Comparison of ENCODE assay signal across 15 cellular contexts in the genomic region with DNA sequence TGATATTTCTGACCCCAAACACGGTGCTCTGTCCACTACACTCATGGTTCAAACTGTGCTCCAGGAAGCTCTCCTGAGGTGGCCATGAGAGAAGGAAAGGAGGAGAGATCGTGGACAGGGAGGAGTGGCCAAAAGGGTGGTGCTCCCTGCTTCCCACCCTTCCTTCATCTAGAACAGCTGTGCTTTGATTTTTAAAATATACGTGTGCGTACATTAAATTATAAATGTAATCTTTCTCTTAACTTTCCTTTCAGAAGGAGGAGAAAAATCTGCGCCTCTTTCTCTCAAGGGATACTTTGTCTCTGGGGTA. TPM values are rescaled to one million over a fixed set of nuclear protein-coding genes. Genes with fewer than 3 reads are reported as not detected.
DNase-seq lines count a peak whose midpoint lies in the region; ATAC-seq and TF ChIP-seq lines count a peak whose summit lies in the region.
"Had no signal": no experiment of that assay in that cellular context is flagged by ENCODE, and none has a peak within 500 bp of the region (broad histone marks: within the 10 kb centered on the region; RNA-seq: fewer than 3 reads in every experiment).

No MANE protein-coding gene starts in this region.

- no peak overlapping the region for H3K4me2 ChIP-seq in KMS-11
- H3K4me2 ChIP-seq in neural progenitor cell = peak overlapping the region; percentile 60
- no peak overlapping the region for H3K4me2 ChIP-seq in PC-9

- intact Hi-C loops in esophagus muscularis mucosa (cut with DNase I) = no loop called here
- intact Hi-C loops in PC-9 (cut with micrococcal nuclease; ENCODE audit: unreplicated experiment) = loop anchor here (5.0 kb wide), 1 partner anchor 75 kb away; no protein-coding TSS in a partner anchor
- intact Hi-C loops in psoas muscle (cut with DNase I) = loop anchor here in 1 of 2 donors (5.0 kb wide), 1 partner anchor 75 kb away; no protein-coding TSS in a partner anchor

- H3K9me2 ChIP-seq in PC-9 (ENCODE audit: insufficient read depth) = no peaks in the 10 kb centered on the region

- POLR2A ChIA-PET in PC-9 (lab: Charles Lee; ENCODE audit: unreplicated experiment) = no interaction called here

- no peaks in the 10 kb centered on the region for H3K79me2 ChIP-seq in KMS-11 (ENCODE audit: insufficient read depth, low read depth)
- no peaks in the 10 kb centered on the region for H3K79me2 ChIP-seq in neural progenitor cell (ENCODE audit: low read depth)
- H3K79me2 ChIP-seq in PC-9 (ENCODE audit: low read depth) = no peaks in the 10 kb centered on the region

- H3K4me1 ChIP-seq in BE2C (peaks cover 7% of the 10 kb centered on the region; the same call in 1 of the 2 replicates), KMS-11 (ENCODE audit: low read depth, poor library complexity, severe bottlenecking) (peaks cover 5% of the 10 kb centered on the region), esophagus muscularis mucosa (peaks cover 7 to 38% (median 28%) of the 10 kb centered on the region in 4 donors), neural progenitor cell (peaks cover 37% of the 10 kb centered on the region), PC-9 (replicated peaks; ENCODE audit: insufficient read depth) (0 out of 2 replicates have a peak, but pooled peaks cover 3% of the 10 kb centered on the region), psoas muscle (peaks cover 6% of the 10 kb centered on the region)

- no peaks in the 10 kb centered on the region for H3K9me3 ChIP-seq in BE2C
- no peaks in the 10 kb centered on the region for H3K9me3 ChIP-seq in esophagus muscularis mucosa
- H3K9me3 ChIP-seq in neural progenitor cell (ENCODE audit: low read depth) = no peaks in the 10 kb centered on the region
- no peaks in the 10 kb centered on the region for H3K9me3 ChIP-seq in PC-9 (ENCODE audit: insufficient read depth, low read depth)
- H3K9me3 ChIP-seq in psoas muscle = no peaks in the 10 kb centered on the region

- H3K27ac ChIP-seq in KMS-11 = no peak overlapping the region
- peak overlapping the region; percentile 16 to 62 (median 57) for H3K27ac ChIP-seq in esophagus muscularis mucosa (replicated peaks in 1 of 4)
- peak overlapping the region; percentile 82 for H3K27ac ChIP-seq in neural progenitor cell
- no peak overlapping the region for H3K27ac ChIP-seq in PC-9
- no peak overlapping the region for H3K27ac ChIP-seq in psoas muscle
- H3K27ac ChIP-seq: WERI-Rb-1 had no signal

- H4K20me1 ChIP-seq in KMS-11 (ENCODE audit: insufficient read depth) (no peaks in the 10 kb centered on the region), neural progenitor cell (ENCODE audit: low read depth) (no peaks in the 10 kb centered on the region), PC-9 (ENCODE audit: insufficient read depth) (no peaks in the 10 kb centered on the region)

- no peak for TF ChIP-seq EP300 in esophagus muscularis mucosa (IDR thresholded peaks at IDR 0.05)

- TF ChIP-seq CTCF in BE2C (IDR thresholded peaks at IDR 0.05; ENCODE audit: low read depth, low read length) (no peak), KMS-11 (conservative IDR thresholded peaks at IDR 0.05; ENCODE audit: low read depth, low read length) (no peak), esophagus muscularis mucosa (IDR thresholded peaks at IDR 0.05) (no peak), neural progenitor cell (IDR thresholded peaks at IDR 0.05) (no peak), PC-9 (conservative IDR thresholded peaks at IDR 0.05) (no peak), psoas muscle (IDR thresholded peaks at IDR 0.05) (no peak)

- H3K9me3 Mint-ChIP-seq in neural progenitor cell = no peaks in the 10 kb centered on the region
- H3K9me3 Mint-ChIP-seq: stimulated activated memory B cell treated with anti-CD40 and anti-IgM and Interleukin-4, amounts not matched to agents 10 μg/mL and 1 μg/mL and 100 μg/mL, for 72 hours had no signal

- H3K4me1 Mint-ChIP-seq in neural progenitor cell = peaks cover 52% of the 10 kb centered on the region

- CTCF ChIA-PET in PC-9 (lab: Charles Lee) = interaction anchor here (0.5 to 3.6 kb wide), 7 partner anchors 10 to 217 kb away, joined by 3 to 34 read pairs (median 5); no protein-coding TSS in a partner anchor

- peak overlapping the region; percentile 97 for H3K27ac Mint-ChIP-seq in neural progenitor cell
- H3K27ac Mint-ChIP-seq: stimulated activated memory B cell treated with anti-CD40 and anti-IgM and Interleukin-4, amounts not matched to agents 10 μg/mL and 1 μg/mL and 100 μg/mL, for 72 hours had no signal

- no peaks in the 10 kb centered on the region for H3K36me3 Mint-ChIP-seq in neural progenitor cell
- H3K36me3 Mint-ChIP-seq: stimulated activated memory B cell treated with anti-CD40 and anti-IgM and Interleukin-4, amounts not matched to agents 10 μg/mL and 1 μg/mL and 100 μg/mL, for 72 hours had no signal

- H3K4me3 ChIP-seq in BE2C (ENCODE audit: low read depth, low read length) = peak overlapping the region; percentile 22
- no peak overlapping the region for H3K4me3 ChIP-seq in KMS-11 (IDR thresholded peaks at IDR 0.05; ENCODE audit: insufficient read depth, low read depth, low read length)
- no peak overlapping the region for H3K4me3 ChIP-seq in esophagus muscularis mucosa
- no peak overlapping the region for H3K4me3 ChIP-seq in neural progenitor cell
- no peak overlapping the region for H3K4me3 ChIP-seq in PC-9
- no peak overlapping the region for H3K4me3 ChIP-seq in psoas muscle

- H2AFZ ChIP-seq in KMS-11 (ENCODE audit: low read depth) (peak overlapping the region; percentile 50; the same call in 1 of the 2 replicates), neural progenitor cell (replicated peaks) (peak overlapping the region; percentile 43), PC-9 (no peak overlapping the region)

- no peak overlapping the region for H3K9ac ChIP-seq in KMS-11
- H3K9ac ChIP-seq in neural progenitor cell = no peak overlapping the region

- H3K27me3 Mint-ChIP-seq in neural progenitor cell (ENCODE audit: insufficient read depth, low read depth) = peaks cover 8% of the 10 kb centered on the region

- H3K27me3 ChIP-seq in BE2C = no peaks in the 10 kb centered on the region
- no peaks in the 10 kb centered on the region for H3K27me3 ChIP-seq in KMS-11 (ENCODE audit: insufficient read depth, low read depth)
- H3K27me3 ChIP-seq in esophagus muscularis mucosa = no peaks in the 10 kb centered on the region
- no peaks in the 10 kb centered on the region for H3K27me3 ChIP-seq in neural progenitor cell
- H3K27me3 ChIP-seq in PC-9 (ENCODE audit: insufficient read depth, low read depth) = no peaks in the 10 kb centered on the region
- no peaks in the 10 kb centered on the region for H3K27me3 ChIP-seq in psoas muscle (ENCODE audit: insufficient read depth in 3 of 3, low read length in 2 of 3)

- H3F3A ChIP-seq in neural progenitor cell (ENCODE audit: low read depth) (peaks cover 62% of the 10 kb centered on the region), PC-9 (ENCODE audit: insufficient read depth, low read depth) (no peaks in the 10 kb centered on the region)

- WGBS in esophagus muscularis mucosa = 65% methylated on average over 5 of the region's 5 CpGs
- WGBS in psoas muscle, 3 donors = 58 to 68% (median 58%) methylated on average over 5 of the region's 5 CpGs

- H3K36me3 ChIP-seq in BE2C (no peaks in the 10 kb centered on the region), KMS-11 (ENCODE audit: insufficient read depth) (no peaks in the 10 kb centered on the region), esophagus muscularis mucosa (no peaks in the 10 kb centered on the region), neural progenitor cell (no peaks in the 10 kb centered on the region), PC-9 (ENCODE audit: low read depth) (no peaks in the 10 kb centered on the region), psoas muscle (ENCODE audit: insufficient read depth in 1 of 2, low read depth in 1 of 2) (no peaks in the 10 kb centered on the region)
- H3K36me3 ChIP-seq: WERI-Rb-1 had no signal

- ATAC-seq in GM21737 (IDR thresholded peaks at IDR 0.05; ENCODE audit: unreplicated experiment) (no peak), psoas muscle (no peak)

- peak overlapping the region; percentile 60 for H3K4me3 Mint-ChIP-seq in neural progenitor cell
- H3K4me3 Mint-ChIP-seq: stimulated activated memory B cell treated with anti-CD40 and anti-IgM and Interleukin-4, amounts not matched to agents 10 μg/mL and 1 μg/mL and 100 μg/mL, for 72 hours had no signal

- DNase-seq in BE2C (no peak), esophagus muscularis mucosa (ENCODE audit: extremely low spot score) (no peak), neural progenitor cell (ENCODE audit: low spot score) (no peak), PC-9 (no peak), RKO (ENCODE audit: low spot score) (no peak), psoas muscle (no peak)
- DNase-seq: KG1, left cardiac atrium, NCI-H1436, SW 1271, WERI-Rb-1 had no signal

- no peak for TF ChIP-seq POLR2A in esophagus muscularis mucosa (IDR thresholded peaks at IDR 0.05; ENCODE audit: low read depth)

- no TSS peak for BruUV-seq in PC-9 (replicated peaks; lab: Mats Ljungman, UMichigan)

RNA-seq across cellular contexts. Expression of gene CHRNA1, which starts 8.2 kb away (rescaled TPM):
- polyA plus RNA-seq in BE2C (2012; ENCODE audit: insufficient read depth, insufficient read length, low read depth) = not detected
- total RNA-seq in esophagus muscularis mucosa (not detected), neural progenitor cell (ENCODE audit: low replicate concordance) (0.11 TPM in 1 of 2 replicates, not detected in the other), PC-9 (2021) (not detected in 2 replicates), psoas muscle (100 to 1,000 TPM in 3 of 4 donors, 10 to 100 TPM in 1; 51.0 to 278 (median 147) TPM)
- polyA plus RNA-seq in psoas muscle = 100 to 1,000 TPM in 1 of 3 donors, 10 to 100 TPM in 2; 31.7 to 123 (median 54.0) TPM
- total RNA-seq: activated CD8-positive, alpha-beta memory T cell treated with anti-CD3 and anti-CD28 coated beads for 36 hours had no signal

Comparison
In these comparisons a context has a peak if more than half of its experiments do, and no peak if none do; other contexts are left out.
1. H3K27ac ChIP-seq: peak in esophagus muscularis mucosa (4 of 4) and neural progenitor cell (single experiment); none in KMS-11 (single experiment), PC-9 (single experiment) and psoas muscle (single experiment).
2. RNA of gene CHRNA1, which starts 8.2 kb away (total RNA-seq): 51.0 to 278 TPM in psoas muscle; 0.11 TPM in neural progenitor cell, not detected in esophagus muscularis mucosa and not detected in PC-9; every median in the first group is over 10 times any median in the second.